Comparison of ENCODE assay signal across 27 cellular contexts in the genomic region with DNA sequence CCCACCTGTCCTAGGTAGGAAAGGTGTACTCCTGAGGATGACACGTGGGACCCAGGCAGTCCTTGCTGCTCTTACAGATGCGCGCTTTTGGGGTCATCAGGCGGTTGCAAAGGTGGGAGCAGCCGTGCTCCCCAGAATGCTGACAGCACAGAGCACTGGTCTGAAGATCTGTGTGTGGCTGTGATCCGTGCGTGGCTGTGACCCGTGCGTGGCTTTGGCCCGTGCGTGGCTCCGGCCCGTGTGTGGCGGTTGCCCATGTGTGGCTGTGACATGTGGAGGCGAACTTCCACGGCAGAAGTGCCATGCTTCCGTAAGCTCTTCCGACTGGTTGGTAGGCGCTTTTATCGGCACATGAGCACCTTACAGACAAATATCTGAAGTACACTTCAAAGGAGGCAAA.
"Had no signal": no experiment of that assay in that cellular context is flagged by ENCODE, and none has a peak within 500 bp of the region (broad histone marks: within the 10 kb centered on the region; RNA-seq: fewer than 3 reads in every experiment).

No MANE protein-coding gene starts in this region.

- H3K9me3 Mint-ChIP-seq: natural killer cell treated with Interleukin-12 subunit alpha and Interleukin-12 subunit beta and Interleukin-15 and Interleukin-18, amount 100 ng/mL, for 72 hours; stimulated activated memory B cell treated with anti-CD40 and anti-IgM and Interleukin-4, amounts not matched to agents 10 μg/mL and 1 μg/mL and 100 μg/mL, for 72 hours had no signal

- H3K4me1 ChIP-seq: left ventricle myocardium inferior, right atrium auricular region, testis had no signal

- FAIRE-seq: kidney, small intestine, urothelium cell line had no signal

- H3K4me1 Mint-ChIP-seq: stimulated activated memory B cell treated with anti-CD40 and anti-IgM and Interleukin-4, amounts not matched to agents 10 μg/mL and 1 μg/mL and 100 μg/mL, for 72 hours had no signal

- H3K4me3 Mint-ChIP-seq: naive thymus-derived CD4-positive, alpha-beta T cell; natural killer cell treated with Interleukin-12 subunit alpha and Interleukin-12 subunit beta and Interleukin-15 and Interleukin-18, amount 100 ng/mL, for 72 hours; stimulated activated memory B cell treated with anti-CD40 and anti-IgM and Interleukin-4, amounts not matched to agents 10 μg/mL and 1 μg/mL and 100 μg/mL, for 72 hours had no signal

- H3K36me3 ChIP-seq: ovary, right atrium auricular region, thyroid gland, transverse colon had no signal

- H3K27me3 Mint-ChIP-seq: natural killer cell treated with Interleukin-12 subunit alpha and Interleukin-12 subunit beta and Interleukin-15 and Interleukin-18, amount 100 ng/mL, for 72 hours; progenitor cell of endocrine pancreas had no signal

- H3K4me3 ChIP-seq: left ventricle myocardium inferior, lung, mucosa of descending colon, ovary, right atrium auricular region, spleen, stomach, testis, thyroid gland, transverse colon, upper lobe of left lung had no signal

- H3K9me3 ChIP-seq: left ventricle myocardium inferior, mucosa of descending colon, ovary, right atrium auricular region, spleen, stomach, testis, thyroid gland, transverse colon, upper lobe of left lung had no signal

- H3K27ac ChIP-seq: left ventricle myocardium inferior, ovary, right atrium auricular region, spleen, stomach, testis, thyroid gland, transverse colon, upper lobe of left lung had no signal

- ATAC-seq: left colon; mucosa of descending colon; naive thymus-derived CD4-positive, alpha-beta T cell; natural killer cell treated with Interleukin-12 subunit alpha and Interleukin-12 subunit beta and Interleukin-15 and Interleukin-18, amount 100 ng/mL, for 72 hours; sciatic nerve; stimulated activated memory B cell treated with anti-CD40 and anti-IgM and Interleukin-4, amounts not matched to agents 10 μg/mL and 1 μg/mL and 100 μg/mL, for 72 hours; stimulated activated naive CD8-positive, alpha-beta T cell treated with anti-CD3 and anti-CD28 coated beads, Interleukin-15, Interleukin-2, amounts not matched to agents 100 U/mL and 50 U/mL, for 24 hours had no signal

- H3K27ac Mint-ChIP-seq: natural killer cell treated with Interleukin-12 subunit alpha and Interleukin-12 subunit beta and Interleukin-15 and Interleukin-18, amount 100 ng/mL, for 72 hours; stimulated activated memory B cell treated with anti-CD40 and anti-IgM and Interleukin-4, amounts not matched to agents 10 μg/mL and 1 μg/mL and 100 μg/mL, for 72 hours had no signal

- H3K36me3 Mint-ChIP-seq: naive thymus-derived CD4-positive, alpha-beta T cell; natural killer cell treated with Interleukin-12 subunit alpha and Interleukin-12 subunit beta and Interleukin-15 and Interleukin-18, amount 100 ng/mL, for 72 hours; stimulated activated memory B cell treated with anti-CD40 and anti-IgM and Interleukin-4, amounts not matched to agents 10 μg/mL and 1 μg/mL and 100 μg/mL, for 72 hours had no signal

- DNase-seq: hippocampal formation; kidney; left colon; left ventricle myocardium inferior; midbrain; mucosa of descending colon; naive thymus-derived CD4-positive, alpha-beta T cell; ovary; small intestine; spleen; stimulated activated CD4-positive, alpha-beta T cell treated with anti-CD3 and anti-CD28 coated beads, Interleukin-1b, Interleukin-23, amount 100 ng/mL, for 48 hours; stimulated activated CD4-positive, alpha-beta T cell treated with anti-CD3 and anti-CD28 coated beads, Interleukin-2, amount 100 ng/mL, for 48 hours; stimulated activated CD4-positive, alpha-beta T cell treated with anti-CD3 and anti-CD28 coated beads, Interleukin-4, amount 100 ng/mL, for 4 hours; stimulated activated CD8-positive, alpha-beta memory T cell treated with anti-CD3 and anti-CD28 coated beads, Interleukin-4, amount 100 ng/mL, for 48 hours; stimulated activated naive CD8-positive, alpha-beta T cell treated with anti-CD3 and anti-CD28 coated beads, Interleukin-15, Interleukin-2, amounts not matched to agents 100 U/mL and 50 U/mL, for 24 hours; stomach; testis; thyroid gland; transverse colon had no signal

- H3K27me3 ChIP-seq: ovary, right atrium auricular region, spleen, stomach, testis, thyroid gland, transverse colon, upper lobe of left lung had no signal
